In the genomic region with DNA sequence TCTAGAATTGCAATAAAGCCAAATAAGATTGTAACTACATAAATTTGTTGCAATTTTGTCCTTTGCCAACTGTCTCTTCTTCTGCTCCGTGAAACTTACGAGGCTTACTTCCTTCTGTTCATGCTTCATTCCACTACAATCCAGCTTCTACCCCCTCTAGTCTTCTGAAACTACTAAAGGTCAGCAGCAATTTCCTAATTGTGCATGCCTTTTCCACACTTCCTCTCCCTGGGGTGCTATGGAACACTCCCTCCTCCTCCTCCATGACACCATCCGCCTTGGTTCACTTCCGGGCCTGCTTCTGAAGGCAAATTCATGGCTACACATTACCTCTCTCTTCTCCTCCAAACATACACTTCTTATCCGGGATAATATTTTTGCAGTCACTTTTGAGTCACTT, we compare ENCODE assay signal across 22 cellular contexts. TPM values are rescaled to one million over a fixed set of nuclear protein-coding genes. Genes with fewer than 3 reads are reported as not detected.
DNase-seq lines count a peak whose midpoint lies in the region; ATAC-seq and TF ChIP-seq lines count a peak whose summit lies in the region.
"Had no signal": no experiment of that assay in that cellular context is flagged by ENCODE, and none has a peak within 500 bp of the region (broad histone marks: within the 10 kb centered on the region; RNA-seq: fewer than 3 reads in every experiment).

No MANE protein-coding gene starts in this region.

- H3K4me3 Mint-ChIP-seq in stimulated activated naive CD8-positive, alpha-beta T cell treated with anti-CD3 and anti-CD28 coated beads, Interleukin-15, Interleukin-2, amounts not matched to agents 100 ng/mL and 50 ng/mL, for 24 hours, result no peak overlapping the region
- H3K4me3 Mint-ChIP-seq in activated T-helper 2 cell treated with anti-CD3 and anti-CD28 coated beads, Interferon-gamma antibody, Interleukin-2, Interleukin-4, amounts not matched to agents 10 μg/mL and 5 μg/mL and 100 μg/mL, durations not matched to agents 14 hours and 24 hours and 36 hours (ENCODE audit: low read depth), result no peak overlapping the region
- no peak overlapping the region for H3K4me3 Mint-ChIP-seq in T-cell
- H3K4me3 Mint-ChIP-seq: CD8-positive, alpha-beta T cell had no signal

- no peaks in the 10 kb centered on the region for H3K27me3 Mint-ChIP-seq in stimulated activated naive CD8-positive, alpha-beta T cell treated with anti-CD3 and anti-CD28 coated beads, Interleukin-15, Interleukin-2, amounts not matched to agents 100 ng/mL and 50 ng/mL, for 24 hours
- H3K27me3 Mint-ChIP-seq in activated T-helper 2 cell treated with anti-CD3 and anti-CD28 coated beads, Interferon-gamma antibody, Interleukin-2, Interleukin-4, amounts not matched to agents 10 μg/mL and 5 μg/mL and 100 μg/mL, durations not matched to agents 14 hours and 24 hours and 36 hours (ENCODE audit: low read depth), result no peaks in the 10 kb centered on the region
- no peaks in the 10 kb centered on the region for H3K27me3 Mint-ChIP-seq in T-cell

- no peak for TF ChIP-seq CTCF in lower lobe of right lung (IDR thresholded peaks at IDR 0.05)

- H3K9me3 ChIP-seq in lower lobe of right lung, result no peaks in the 10 kb centered on the region
- H3K9me3 ChIP-seq: HAP-1 had no signal

- no peaks in the 10 kb centered on the region for H3K36me3 ChIP-seq in lower lobe of right lung
- H3K36me3 ChIP-seq: brain microvascular endothelial cell, HAP-1 had no signal

- CTCF ChIA-PET in T-cell (lab: Charles Lee), result no interaction called here

- H3K36me3 Mint-ChIP-seq in stimulated activated naive CD8-positive, alpha-beta T cell treated with anti-CD3 and anti-CD28 coated beads, Interleukin-15, Interleukin-2, amounts not matched to agents 100 ng/mL and 50 ng/mL, for 24 hours (ENCODE audit: low read depth), result peaks cover 59% of the 10 kb centered on the region
- peaks cover 88% of the 10 kb centered on the region for H3K36me3 Mint-ChIP-seq in activated T-helper 2 cell treated with anti-CD3 and anti-CD28 coated beads, Interferon-gamma antibody, Interleukin-2, Interleukin-4, amounts not matched to agents 10 μg/mL and 5 μg/mL and 100 μg/mL, durations not matched to agents 14 hours and 24 hours and 36 hours (ENCODE audit: low read depth)
- peaks cover 62% of the 10 kb centered on the region for H3K36me3 Mint-ChIP-seq in T-cell

- no peaks in the 10 kb centered on the region for H3K27me3 ChIP-seq in lower lobe of right lung (ENCODE audit: low read depth)
- H3K27me3 ChIP-seq: brain microvascular endothelial cell had no signal

- H3K27ac Mint-ChIP-seq in stimulated activated naive CD8-positive, alpha-beta T cell treated with anti-CD3 and anti-CD28 coated beads, Interleukin-15, Interleukin-2, amounts not matched to agents 100 ng/mL and 50 ng/mL, for 24 hours, result peak overlapping the region; percentile 2
- H3K27ac Mint-ChIP-seq in activated T-helper 2 cell treated with anti-CD3 and anti-CD28 coated beads, Interferon-gamma antibody, Interleukin-2, Interleukin-4, amounts not matched to agents 10 μg/mL and 5 μg/mL and 100 μg/mL, durations not matched to agents 14 hours and 24 hours and 36 hours, result peak overlapping the region; percentile 34
- H3K27ac Mint-ChIP-seq in T-cell, result no peak overlapping the region
- H3K27ac Mint-ChIP-seq: CD8-positive, alpha-beta T cell had no signal

- ATAC-seq in stimulated activated naive CD8-positive, alpha-beta T cell treated with anti-CD3 and anti-CD28 coated beads, Interleukin-15, Interleukin-2, amounts not matched to agents 100 U/mL and 50 U/mL, for 24 hours, result no peak
- ATAC-seq in lower lobe of right lung (peak; percentile 73 to 79), T-cell (replicated peaks in 1 of 4) (no peak), HG02759 (IDR thresholded peaks at IDR 0.05; ENCODE audit: unreplicated experiment) (no peak), GM21576 (IDR thresholded peaks at IDR 0.05; ENCODE audit: unreplicated experiment) (no peak)
- ATAC-seq: CD8-positive, alpha-beta T cell had no signal

- no peak overlapping the region for H3K4me3 ChIP-seq in lower lobe of right lung
- H3K4me3 ChIP-seq: coronary artery, HAP-1 had no signal

- peak overlapping the region; percentile 24 for H3K27ac ChIP-seq in lower lobe of right lung
- H3K27ac ChIP-seq: brain microvascular endothelial cell, coronary artery had no signal

- POLR2A ChIA-PET in T-cell (lab: Charles Lee), result no interaction called here

- no peaks in the 10 kb centered on the region for H3K4me1 ChIP-seq in lower lobe of right lung

- DNase-seq in stimulated activated naive CD8-positive, alpha-beta T cell treated with anti-CD3 and anti-CD28 coated beads, Interleukin-15, Interleukin-2, amounts not matched to agents 100 U/mL and 50 U/mL, for 24 hours, result no peak
- no peak for DNase-seq in activated T-helper 2 cell treated with anti-CD3 and anti-CD28 coated beads, Interferon-gamma antibody, Interleukin-2, Interleukin-4, amounts not matched to agents 10 μg/mL and 5 μg/mL and 100 μg/mL, durations not matched to agents 14 hours and 24 hours and 36 hours (ENCODE audit: low spot score)
- DNase-seq in lower lobe of right lung (no peak), T-cell (no peak), hepatic stellate cell (ENCODE audit: low spot score) (no peak)
- DNase-seq: ACHN; activated effector memory CD4-positive, alpha-beta T cell treated with anti-CD3 and anti-CD28 coated beads, Interleukin-2, amount 50 U/mL, for 16 hours; brain microvascular endothelial cell; CD8-positive, alpha-beta T cell; DMS79; head of caudate nucleus; NCI-H1417; NCI-H526; occipital lobe; retina; stimulated activated CD4-positive, alpha-beta T cell treated with anti-CD3 and anti-CD28 coated beads, Interleukin-4, amount 100 ng/mL, for 4 hours; T1000 had no signal

- H3K4me1 Mint-ChIP-seq in stimulated activated naive CD8-positive, alpha-beta T cell treated with anti-CD3 and anti-CD28 coated beads, Interleukin-15, Interleukin-2, amounts not matched to agents 100 ng/mL and 50 ng/mL, for 24 hours (ENCODE audit: low read depth), result peaks cover 83% of the 10 kb centered on the region
- H3K4me1 Mint-ChIP-seq in activated T-helper 2 cell treated with anti-CD3 and anti-CD28 coated beads, Interferon-gamma antibody, Interleukin-2, Interleukin-4, amounts not matched to agents 10 μg/mL and 5 μg/mL and 100 μg/mL, durations not matched to agents 14 hours and 24 hours and 36 hours (ENCODE audit: low read depth), result peaks cover 68% of the 10 kb centered on the region
- peaks cover 42 to 62% (median 46%) of the 10 kb centered on the region in 3 donors for H3K4me1 Mint-ChIP-seq in T-cell

- H3K9me3 Mint-ChIP-seq in stimulated activated naive CD8-positive, alpha-beta T cell treated with anti-CD3 and anti-CD28 coated beads, Interleukin-15, Interleukin-2, amounts not matched to agents 100 ng/mL and 50 ng/mL, for 24 hours, result no peaks in the 10 kb centered on the region
- no peaks in the 10 kb centered on the region for H3K9me3 Mint-ChIP-seq in activated T-helper 2 cell treated with anti-CD3 and anti-CD28 coated beads, Interferon-gamma antibody, Interleukin-2, Interleukin-4, amounts not matched to agents 10 μg/mL and 5 μg/mL and 100 μg/mL, durations not matched to agents 14 hours and 24 hours and 36 hours
- H3K9me3 Mint-ChIP-seq in T-cell, result no peaks in the 10 kb centered on the region
- H3K9me3 Mint-ChIP-seq: CD8-positive, alpha-beta T cell had no signal

- intact Hi-C loops in activated T-helper 2 cell treated with anti-CD3 and anti-CD28 coated beads, Interferon-gamma antibody, Interleukin-2, Interleukin-4, amounts not matched to agents 10 μg/mL and 5 μg/mL and 100 μg/mL, durations not matched to agents 14 hours and 24 hours and 36 hours (cut with micrococcal nuclease), result loop anchor here (10.0 kb wide), 2 partner anchors 521 to 1181 kb away; no protein-coding TSS in a partner anchor
- intact Hi-C loops in lower lobe of right lung (cut with DNase I), result no loop called here

RNA-seq across cellular contexts. Expression of a gene that starts 11.1 kb away (rescaled TPM):
- total RNA-seq in activated T-helper 2 cell treated with anti-CD3 and anti-CD28 coated beads, Interferon-gamma antibody, Interleukin-2, Interleukin-4, amounts not matched to agents 10 μg/mL and 5 μg/mL and 100 μg/mL, durations not matched to agents 14 hours and 24 hours and 36 hours, result 112 TPM in 2 replicates
- total RNA-seq in lower lobe of right lung, result 13.2 TPM
- 10 to 100 TPM; 35.3 to 52.2 (median 41.7) TPM for total RNA-seq in T-cell

Comparison
In these comparisons a context has a peak if more than half of its experiments do, and no peak if none do; other contexts are left out.
1. H3K27ac Mint-ChIP-seq: peak in stimulated activated naive CD8-positive, alpha-beta T cell treated with anti-CD3 and anti-CD28 coated beads, Interleukin-15, Interleukin-2, amounts not matched to agents 100 ng/mL and 50 ng/mL, for 24 hours (single experiment) and activated T-helper 2 cell treated with anti-CD3 and anti-CD28 coated beads, Interferon-gamma antibody, Interleukin-2, Interleukin-4, amounts not matched to agents 10 μg/mL and 5 μg/mL and 100 μg/mL, durations not matched to agents 14 hours and 24 hours and 36 hours (single experiment); none in T-cell (0 of 2).
2. ATAC-seq: peak in lower lobe of right lung (2 of 2); none in stimulated activated naive CD8-positive, alpha-beta T cell treated with anti-CD3 and anti-CD28 coated beads, Interleukin-15, Interleukin-2, amounts not matched to agents 100 U/mL and 50 U/mL, for 24 hours (single experiment), T-cell (0 of 4), HG02759 (single experiment) and GM21576 (single experiment).